Comparison of ENCODE assay signal across 16 cellular contexts in the genomic region with DNA sequence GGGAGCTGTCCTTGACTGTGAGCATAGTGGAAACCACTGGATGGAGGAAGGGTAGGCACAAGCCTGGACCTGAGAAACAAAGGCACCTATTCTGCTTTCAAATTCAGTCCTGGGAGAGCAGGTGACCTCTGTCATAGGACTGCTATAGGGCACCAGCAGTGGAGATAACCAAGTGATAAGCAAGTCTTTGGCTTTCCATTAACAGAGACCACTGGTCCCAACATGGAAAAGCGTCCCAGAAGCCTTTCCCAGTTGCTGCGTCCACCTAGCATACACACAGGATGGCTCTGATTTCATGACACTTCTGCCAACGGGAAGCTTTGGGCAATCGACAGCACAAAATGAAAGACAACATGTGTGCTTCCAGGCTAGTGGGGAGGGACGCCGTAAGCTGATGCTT. TPM values are rescaled to one million over a fixed set of nuclear protein-coding genes. Genes with fewer than 3 reads are reported as not detected.
"Had no signal": no experiment of that assay in that cellular context is flagged by ENCODE, and none has a peak within 500 bp of the region (broad histone marks: within the 10 kb centered on the region; RNA-seq: fewer than 3 reads in every experiment).

No MANE protein-coding gene starts in this region.

- H3K27me3 ChIP-seq: esophagus muscularis mucosa, gastroesophageal sphincter, pancreas, right lobe of liver, transverse colon had no signal

- H3K4me3 ChIP-seq: esophagus muscularis mucosa, gastroesophageal sphincter, pancreas, right lobe of liver, transverse colon had no signal

- ATAC-seq: effector memory CD8-positive, alpha-beta T cell; gastroesophageal sphincter; left colon; stimulated activated memory B cell treated with anti-CD40 and anti-IgM and Interleukin-4, amounts not matched to agents 10 μg/mL and 1 μg/mL and 100 μg/mL, for 72 hours had no signal

- H3K9me3 ChIP-seq: esophagus muscularis mucosa, gastroesophageal sphincter, pancreas, right lobe of liver, transverse colon had no signal

- FAIRE-seq: pancreas had no signal

- H3K4me1 ChIP-seq: pancreas, transverse colon had no signal

- H3K36me3 ChIP-seq: esophagus muscularis mucosa, gastroesophageal sphincter, pancreas, right lobe of liver, transverse colon had no signal

- DNase-seq: effector memory CD8-positive, alpha-beta T cell; hippocampal formation; left colon; mesendoderm; naive B cell; occipital lobe; pancreas; retina; stimulated activated CD4-positive, alpha-beta T cell treated with anti-CD3 and anti-CD28 coated beads, Interleukin-4, amount 100 ng/mL, for 1 hour; transverse colon had no signal

- H3K27ac ChIP-seq: epithelial cell of prostate, esophagus muscularis mucosa, gastroesophageal sphincter, pancreas, transverse colon had no signal

RNA-seq across cellular contexts. Expression of a gene that starts 8.9 kb away (rescaled TPM):
- total RNA-seq: lung microvascular endothelial cell had no signal
